21 cellular contexts compared by ENCODE assay signal in the genomic region with DNA sequence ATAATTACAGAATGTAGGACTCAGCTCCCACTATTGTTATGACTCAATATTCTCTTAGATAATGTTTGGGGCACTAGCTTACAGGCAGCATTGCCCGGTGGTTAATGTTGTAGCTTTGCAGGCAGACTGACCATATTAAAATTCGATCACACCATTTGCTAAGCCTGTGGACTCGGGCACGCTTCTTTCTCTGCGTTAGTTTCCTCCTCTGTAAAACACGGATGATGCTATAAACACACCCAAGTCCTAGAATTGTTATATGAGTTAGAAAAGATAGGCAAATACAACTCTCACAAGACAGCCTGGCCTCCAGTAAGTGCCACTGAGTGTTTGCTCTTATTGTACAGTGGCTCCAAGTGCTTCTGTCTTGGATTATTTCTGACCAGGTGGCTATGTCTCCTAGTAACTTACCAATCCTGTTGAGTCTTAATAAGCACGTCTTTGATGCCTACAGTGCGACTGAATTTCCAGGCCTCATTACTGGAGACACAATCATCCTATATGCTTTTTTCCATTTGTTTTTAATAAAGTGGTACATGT. TPM values are rescaled to one million over a fixed set of nuclear protein-coding genes. Genes with fewer than 3 reads are reported as not detected.
DNase-seq lines count a peak whose midpoint lies in the region; TF ChIP-seq lines count a peak whose summit lies in the region.
"Had no signal": no experiment of that assay in that cellular context is flagged by ENCODE, and none has a peak within 500 bp of the region (broad histone marks: within the 10 kb centered on the region; RNA-seq: fewer than 3 reads in every experiment).

No MANE protein-coding gene starts in this region.

- POLR2A ChIA-PET in GM10248 (lab: Yijun Ruan, JAX), result no interaction called here

- no peak for TF ChIP-seq EP300 in transverse colon (IDR thresholded peaks at IDR 0.05; ENCODE audit: low read depth)

- H3K27ac ChIP-seq in hepatocyte (no peak overlapping the region), transverse colon (peak overlapping the region; percentile 40 to 78 (median 76))
- H3K27ac ChIP-seq: 22Rv1 had no signal

- intact Hi-C loops in transverse colon (cut with DNase I; ENCODE audit: low total_unique reads), result loop anchor here (10.0 kb wide), 1 partner anchor 71 kb away; a partner anchor contains a TSS
- intact Hi-C loops in lower leg skin (cut with DNase I; ENCODE audit: low total_unique reads), result no loop called here

- H3K4me3 ChIP-seq in hepatocyte (no peak overlapping the region), transverse colon (no peak overlapping the region), lower leg skin (ENCODE audit: low read depth, poor library complexity, severe bottlenecking) (no peak overlapping the region)

- no peaks in the 10 kb centered on the region for H3K9me3 ChIP-seq in hepatocyte (ENCODE audit: low read depth)
- no peaks in the 10 kb centered on the region for H3K9me3 ChIP-seq in transverse colon
- H3K9me3 ChIP-seq: SK-N-SH had no signal

- H3K4me1 ChIP-seq in hepatocyte (ENCODE audit: insufficient read depth), result peaks cover 8% of the 10 kb centered on the region
- H3K4me1 ChIP-seq in transverse colon, result peaks cover 3 to 26% (median 15%) of the 10 kb centered on the region in 4 donors

- CTCF ChIA-PET in GM10248 (lab: Yijun Ruan, JAX), result interaction anchor here (2.5 kb wide), 1 partner anchor 118 kb away, joined by 7 read pairs; no protein-coding TSS in a partner anchor

- H3K27me3 ChIP-seq in hepatocyte (no peaks in the 10 kb centered on the region), transverse colon (no peaks in the 10 kb centered on the region)

- no peak overlapping the region for H3K4me2 ChIP-seq in hepatocyte
- H3K4me2 ChIP-seq: SK-N-SH had no signal

- H3K79me2 ChIP-seq in hepatocyte, result no peaks in the 10 kb centered on the region

- TF ChIP-seq CTCF in hepatocyte (IDR thresholded peaks at IDR 0.05; ENCODE audit: poor library complexity), result no peak
- TF ChIP-seq CTCF in transverse colon (IDR thresholded peaks at IDR 0.05), result no peak
- no peak for TF ChIP-seq CTCF in GM10248 (IDR thresholded peaks at IDR 0.05; ENCODE audit: control extremely low read depth, extremely low read depth, low read depth, missing control alignments)
- no peak for TF ChIP-seq CTCF in lower leg skin (IDR thresholded peaks at IDR 0.05)

- DNase-seq in DMS53 (lab: John Stamatoyannopoulos, UW), result peak; percentile 33
- no peak for DNase-seq in DMS53 treated with DMSO at 0.1 percent for 48 hours (lab: John Stamatoyannopoulos, UW; ENCODE audit: unreplicated experiment)
- DNase-seq in NCI-H524 (lab: John Stamatoyannopoulos, UW), result peak; percentile 62 to 90
- DNase-seq in hepatocyte (ENCODE audit: low spot score), result peak; percentile 8
- peak; percentile 38 for DNase-seq in transverse colon
- DNase-seq in NCI-H1105 treated with DMSO at 0.1 percent for 48 hours (lab: John Stamatoyannopoulos, UW), result no peak
- no peak for DNase-seq in GM10248 (ENCODE audit: extremely low spot score)
- no peak for DNase-seq in lower leg skin (ENCODE audit: low spot score in 2 of 2)
- DNase-seq: DMS 273 treated with DMSO at 0.1 percent for 48 hours, EL, GOT3, MM.1S, NCI-H1092, NCI-H1694, NCI-H2081 treated with DMSO at 0.1 percent for 48 hours, NCI-H345, OCI-M1, RPMI8226, SHP77 treated with DMSO at 0.1 percent for 48 hours, SK-N-SH had no signal

- H4K20me1 ChIP-seq in hepatocyte (ENCODE audit: insufficient read depth, poor library complexity, severe bottlenecking), result no peaks in the 10 kb centered on the region

- H2AFZ ChIP-seq in hepatocyte, result no peak overlapping the region

- WGBS in hepatocyte (ENCODE audit: low lambda C conversion rate, missing lambda C conversion rate), result 65% methylated on average over 8 of the region's 8 CpGs
- WGBS in transverse colon (ENCODE audit: low coverage in 1 of 2), 2 donors, result 55 to 80% methylated on average over 5 to 8 of the region's 8 CpGs
- WGBS in lower leg skin, 2 donors, result 77 to 78% methylated on average over 8 of the region's 8 CpGs

- no peaks in the 10 kb centered on the region for H3K9me2 ChIP-seq in hepatocyte (replicated peaks; ENCODE audit: insufficient read depth)
- H3K9me2 ChIP-seq: SK-N-SH had no signal

- no peaks in the 10 kb centered on the region for H3K36me3 ChIP-seq in hepatocyte (replicated peaks; ENCODE audit: insufficient read depth, low read depth)
- H3K36me3 ChIP-seq in transverse colon, result no peaks in the 10 kb centered on the region

- in situ Hi-C loops in transverse colon (cut with MboI; ENCODE audit: low pct_ligation_motif_present in 1 of 4, low pct_unique_long_range_greater_than_20kb in 1 of 4, low sequenced_read_pairs in 3 of 4), result loop anchor here in 1 of 4 donors (10.0 kb wide), 1 partner anchor 109 kb away; no protein-coding TSS in a partner anchor

- TF ChIP-seq POLR2A in transverse colon (IDR thresholded peaks at IDR 0.05) (no peak), lower leg skin (IDR thresholded peaks at IDR 0.05) (no peak)

RNA-seq across cellular contexts. Expression of a gene that starts 50.0 kb away (rescaled TPM):
- total RNA-seq in hepatocyte, result 3.3 and 7.5 TPM in 2 replicates
- 10.1 and 17.2 TPM in 2 replicates for polyA plus RNA-seq in hepatocyte
- total RNA-seq in transverse colon, result 10 to 100 TPM in 3 of 4 donors, 1 to 10 TPM in 1; 1.2 to 18.7 (median 14.1) TPM
- 10 to 100 TPM in 1 of 4 donors, 1 to 10 TPM in 3; 4.2 to 10.9 (median 6.2) TPM for total RNA-seq in lower leg skin

Comparison
In these comparisons a context has a peak if more than half of its experiments do, and no peak if none do; other contexts are left out.
1. DNase-seq: peak in DMS53 (single experiment), NCI-H524 (2 of 2), hepatocyte (single experiment) and transverse colon (single experiment); none in DMS53 treated with DMSO at 0.1 percent for 48 hours (single experiment), NCI-H1105 treated with DMSO at 0.1 percent for 48 hours (single experiment), GM10248 (single experiment) and lower leg skin (0 of 2).